ENCODE assay signal across 12 cellular contexts in genomic region chr11:119473226-119473625, GRCh38. TPM values are rescaled to one million over a fixed set of nuclear protein-coding genes. Genes with fewer than 3 reads are reported as not detected.
DNase-seq lines count a peak whose midpoint lies in the region; ATAC-seq lines count a peak whose summit lies in the region.
"Had no signal": no experiment of that assay in that cellular context is flagged by ENCODE, and none has a peak within 500 bp of the region (broad histone marks: within the 10 kb centered on the region; RNA-seq: fewer than 3 reads in every experiment).

No MANE protein-coding gene starts in this region.

- ATAC-seq in activated CD8-positive, alpha-beta memory T cell treated with anti-CD3 and anti-CD28 coated beads, Interleukin-2, amount 10 ng/mL, durations not matched to agents 7 days and 5 days, result no peak
- no peak for ATAC-seq in GM18867 (IDR thresholded peaks at IDR 0.05; ENCODE audit: unreplicated experiment)
- ATAC-seq: HCT116 had no signal

- no peaks in the 10 kb centered on the region for H3K4me1 Mint-ChIP-seq in activated CD8-positive, alpha-beta memory T cell treated with anti-CD3 and anti-CD28 coated beads, Interleukin-2, amount 10 ng/mL, durations not matched to agents 7 days and 5 days
- H3K4me1 Mint-ChIP-seq: CD4-positive, CD25-positive, alpha-beta regulatory T cell had no signal

- H3K4me3 ChIP-seq in adipocyte (ENCODE audit: low read length), result no peak overlapping the region

- H3K27me3 ChIP-seq in adipocyte (replicated peaks; ENCODE audit: control insufficient read depth, insufficient read depth, low read length), result no peaks in the 10 kb centered on the region

- H3K36me3 ChIP-seq in adipocyte (ENCODE audit: control insufficient read depth, insufficient read depth, low read length, severe bottlenecking), result no peaks in the 10 kb centered on the region

- peaks cover 14% of the 10 kb centered on the region for H3K27me3 Mint-ChIP-seq in activated CD8-positive, alpha-beta memory T cell treated with anti-CD3 and anti-CD28 coated beads, Interleukin-2, amount 10 ng/mL, durations not matched to agents 7 days and 5 days

- no peak overlapping the region for H3K27ac Mint-ChIP-seq in activated CD8-positive, alpha-beta memory T cell treated with anti-CD3 and anti-CD28 coated beads, Interleukin-2, amount 10 ng/mL, durations not matched to agents 7 days and 5 days
- H3K27ac Mint-ChIP-seq: CD4-positive, CD25-positive, alpha-beta regulatory T cell had no signal

- H3K9me3 ChIP-seq in adipocyte (ENCODE audit: control insufficient read depth, low read length), result no peaks in the 10 kb centered on the region

- H3K4me3 Mint-ChIP-seq in activated CD8-positive, alpha-beta memory T cell treated with anti-CD3 and anti-CD28 coated beads, Interleukin-2, amount 10 ng/mL, durations not matched to agents 7 days and 5 days, result no peak overlapping the region
- H3K4me3 Mint-ChIP-seq: CD4-positive, CD25-positive, alpha-beta regulatory T cell had no signal

- no peaks in the 10 kb centered on the region for H3K36me3 Mint-ChIP-seq in activated CD8-positive, alpha-beta memory T cell treated with anti-CD3 and anti-CD28 coated beads, Interleukin-2, amount 10 ng/mL, durations not matched to agents 7 days and 5 days
- H3K36me3 Mint-ChIP-seq: CD4-positive, CD25-positive, alpha-beta regulatory T cell had no signal

- peak overlapping the region; percentile 27 for H3K9ac ChIP-seq in adipocyte (ENCODE audit: low read length)

- no peaks in the 10 kb centered on the region for H3K9me3 Mint-ChIP-seq in activated CD8-positive, alpha-beta memory T cell treated with anti-CD3 and anti-CD28 coated beads, Interleukin-2, amount 10 ng/mL, durations not matched to agents 7 days and 5 days (ENCODE audit: low read depth)

- peak; percentile 29 for DNase-seq in activated CD8-positive, alpha-beta memory T cell treated with anti-CD3 and anti-CD28 coated beads, Interleukin-2, amount 10 ng/mL, durations not matched to agents 7 days and 5 days
- no peak for DNase-seq in activated CD8-positive, alpha-beta memory T cell treated with anti-CD3 and anti-CD28 coated beads for 24 hours
- DNase-seq in adipocyte (ENCODE audit: low read depth) (no peak), islet precursor cell (peak; percentile 37), ureter (ENCODE audit: low spot score) (peak; percentile 10), NCI-H128 (lab: John Stamatoyannopoulos, UW; ENCODE audit: unreplicated experiment) (no peak), SIG-M5 (lab: John Stamatoyannopoulos, UW) (no peak)
- DNase-seq: CD4-positive, CD25-positive, alpha-beta regulatory T cell; DMS53; GF-D8 had no signal

- CTCF ChIA-PET in activated CD8-positive, alpha-beta memory T cell treated with anti-CD3 and anti-CD28 coated beads, Interleukin-2, amount 10 ng/mL, durations not matched to agents 7 days and 5 days (lab: Charles Lee), result interaction anchor here (1.9 to 3.1 kb wide), 3 partner anchors 93 to 130 kb away, joined by 9 to 105 read pairs (median 32); partner anchors contain the start of gene USP2

- H3K4me1 ChIP-seq in adipocyte (ENCODE audit: control insufficient read depth, insufficient read depth, low read length), result peaks cover 52% of the 10 kb centered on the region

RNA-seq across cellular contexts. Expression of gene THY1, which starts 50.3 kb away (rescaled TPM):
- total RNA-seq in activated CD8-positive, alpha-beta memory T cell treated with anti-CD3 and anti-CD28 coated beads, Interleukin-2, amount 10 ng/mL, durations not matched to agents 7 days and 5 days, result under 1 TPM in 1 of 2 experiments, not detected in 1; 0.30 TPM
- total RNA-seq in ureter, result 4.5 TPM
- total RNA-seq: CD4-positive, CD25-positive, alpha-beta regulatory T cell had no signal

Comparison
In these comparisons a context has a peak if more than half of its experiments do, and no peak if none do; other contexts are left out.
1. DNase-seq: peak in activated CD8-positive, alpha-beta memory T cell treated with anti-CD3 and anti-CD28 coated beads, Interleukin-2, amount 10 ng/mL, durations not matched to agents 7 days and 5 days (single experiment), islet precursor cell (single experiment) and ureter (single experiment); none in activated CD8-positive, alpha-beta memory T cell treated with anti-CD3 and anti-CD28 coated beads for 24 hours (single experiment), adipocyte (single experiment), NCI-H128 (single experiment) and SIG-M5 (single experiment).